Comparison of ENCODE assay signal across 22 cellular contexts in genomic region chr9:21754741-21755140, GRCh38.
"Had no signal": no experiment of that assay in that cellular context is flagged by ENCODE, and none has a peak within 500 bp of the region (broad histone marks: within the 10 kb centered on the region; RNA-seq: fewer than 3 reads in every experiment).

No MANE protein-coding gene starts in this region.

- H3K4me1 ChIP-seq: esophagus muscularis mucosa, gastroesophageal sphincter, parathyroid adenoma, upper lobe of left lung had no signal

- ATAC-seq: activated CD4-positive, alpha-beta T cell treated with anti-CD3 and anti-CD28 coated beads for 36 hours; gastroesophageal sphincter; left cardiac atrium; right cardiac atrium; stimulated activated naive CD8-positive, alpha-beta T cell treated with anti-CD3 and anti-CD28 coated beads, Interleukin-15, Interleukin-2, amounts not matched to agents 100 U/mL and 50 U/mL, for 24 hours had no signal

- H3K36me3 ChIP-seq: esophagus muscularis mucosa, gastroesophageal sphincter, upper lobe of left lung had no signal

- H3K4me3 ChIP-seq: esophagus muscularis mucosa, gastroesophageal sphincter, upper lobe of left lung had no signal

- H3K9me3 ChIP-seq: esophagus muscularis mucosa, gastroesophageal sphincter, upper lobe of left lung had no signal

- H3K27ac ChIP-seq: esophagus muscularis mucosa, gastroesophageal sphincter, parathyroid adenoma, upper lobe of left lung had no signal

- H3K27me3 ChIP-seq: esophagus muscularis mucosa, upper lobe of left lung had no signal

- DNase-seq: activated B cell treated with CpG ODN at 0.5 μM for 24 hours; activated CD4-positive, alpha-beta T cell treated with anti-CD3 and anti-CD28 coated beads for 36 hours; activated CD4-positive, alpha-beta T cell treated with anti-CD3 and anti-CD28 coated beads, Interleukin-2, amount 50 U/mL, for 48 hours; activated naive CD4-positive, alpha-beta T cell treated with anti-CD3 and anti-CD28 coated beads for 36 hours; activated naive CD8-positive, alpha-beta T cell treated with anti-CD3 and anti-CD28 coated beads, Interleukin-2, amount 10 ng/mL, durations not matched to agents 7 days and 5 days; activated T-cell treated with anti-CD3 and anti-CD28 coated beads, Interleukin-2, amount 50 U/mL, for 48 hours; amygdala; effector CD8-positive, alpha-beta T cell; head of caudate nucleus; hypothalamus; left cardiac atrium; mesenchymal stem cell; naive B cell; nucleus accumbens; right cardiac atrium; stimulated activated CD4-positive, alpha-beta T cell treated with anti-CD3 and anti-CD28 coated beads, Interleukin-4, amount 100 ng/mL, for 24 hours; stimulated activated naive CD8-positive, alpha-beta T cell treated with anti-CD3 and anti-CD28 coated beads, Interleukin-15, Interleukin-2, amounts not matched to agents 100 U/mL and 50 U/mL, for 24 hours; T1000; upper lobe of left lung had no signal
